Comparison of ENCODE assay signal across 10 cellular contexts in genomic region chr11:1881442-1882264, GRCh38. TPM values are rescaled to one million over a fixed set of nuclear protein-coding genes. Genes with fewer than 3 reads are reported as not detected.
DNase-seq lines count a peak whose midpoint lies in the region; ATAC-seq, FAIRE-seq and TF ChIP-seq lines count a peak whose summit lies in the region.
"Had no signal": no experiment of that assay in that cellular context is flagged by ENCODE, and none has a peak within 500 bp of the region (broad histone marks: within the 10 kb centered on the region; RNA-seq: fewer than 3 reads in every experiment).

No MANE protein-coding gene starts in this region.

- H3K9me3 ChIP-seq in GM12878 (replicated peaks; ENCODE audit: control insufficient read depth, insufficient read depth, low read length) (no peaks in the 10 kb centered on the region), vagina (no peaks in the 10 kb centered on the region)

- TF ChIP-seq POLR2A in GM12878 (IDR thresholded peaks at IDR 0.05; ENCODE audit: low read depth, low read length) (no peak), vagina (IDR thresholded peaks at IDR 0.05) (no peak)

- no peak overlapping the region for H2AFZ ChIP-seq in GM12878 (ENCODE audit: control insufficient read depth, low read depth, low read length)

- H3K27ac Mint-ChIP-seq in naive B cell = peak overlapping the region in 5 of 6 donors; percentile 32 to 90 (median 46)

- no peak for TF ChIP-seq RAD21 in GM12878 (IDR thresholded peaks at IDR 0.05; ENCODE audit: insufficient read depth, low read depth, low read length)

- no peaks in the 10 kb centered on the region for H3K36me3 Mint-ChIP-seq in naive B cell

- no peak overlapping the region for H3K4me2 ChIP-seq in GM12878 (ENCODE audit: control insufficient read depth, insufficient read depth)

- TF ChIP-seq CTCF in GM12878 (IDR thresholded peaks at IDR 0.05 in 2 of 3, conservative IDR thresholded peaks at IDR 0.05 in 1 of 3; ENCODE audit: control insufficient read depth in 2 of 3, extremely low read depth in 1 of 3, insufficient read depth in 1 of 3, low read depth in 3 of 3, low read length in 3 of 3) (no peak), vagina (IDR thresholded peaks at IDR 0.05) (no peak)

- H3K4me3 ChIP-seq in GM12878 = no peak overlapping the region
- no peak overlapping the region for H3K4me3 ChIP-seq in vagina

- H3K4me1 ChIP-seq in GM12878 (ENCODE audit: control insufficient read depth, insufficient read depth, low read length) = no peaks in the 10 kb centered on the region; the same call in 1 of the 2 replicates
- H3K4me1 ChIP-seq in vagina = peaks cover 64% of the 10 kb centered on the region

- H4K20me1 ChIP-seq in GM12878 (ENCODE audit: control insufficient read depth, insufficient read depth) = peaks cover 5% of the 10 kb centered on the region; the same call in 1 of the 2 replicates

- POLR2A ChIA-PET in GM12878 (lab: Charles Lee) = interaction anchor here (0.6 kb wide), 1 partner anchor 11 kb away, joined by 3 read pairs; no protein-coding TSS in a partner anchor

- no peaks in the 10 kb centered on the region for H3K27me3 Mint-ChIP-seq in naive B cell

- H3K27me3 ChIP-seq in GM12878 (replicated peaks in 1 of 2; ENCODE audit: control insufficient read depth in 2 of 2, insufficient read depth in 2 of 2, low read length in 1 of 2) (no peaks in the 10 kb centered on the region), vagina (no peaks in the 10 kb centered on the region)

- RAD21 ChIA-PET in GM12878 (lab: Charles Lee; ENCODE audit: unreplicated experiment) = interaction anchor here (0.6 to 2.0 kb wide), 15 partner anchors 15 to 558 kb away, joined by 3 to 10 read pairs (median 4); partner anchors contain the start of genes H19, MRPL23 and TNNI2

- peak overlapping the region in 5 of 8 donors; percentile 47 to 61 (median 54) for H3K4me3 Mint-ChIP-seq in naive B cell

- FAIRE-seq in GM12878 (lab: Jason Lieb, UNC) = no peak
- FAIRE-seq: urothelium cell line had no signal

- H3K36me3 ChIP-seq in GM12878 (ENCODE audit: control insufficient read depth in 2 of 2, insufficient read depth in 2 of 2, low read length in 1 of 2) (peaks cover 21 to 41% of the 10 kb centered on the region in 2 experiments), vagina (peaks cover 0 to 26% of the 10 kb centered on the region in 2 donors)

- CTCF ChIA-PET in GM12878 (lab: Yijun Ruan, JAX) = interaction anchor here (0.6 to 1.9 kb wide), 28 partner anchors 11 to 519 kb away, joined by 3 to 23 read pairs (median 4); partner anchors contain the start of genes LSP1 and TSSC4

- intact Hi-C loops in GM12878 (cut with micrococcal nuclease; ENCODE audit: unreplicated experiment) = loop anchor here (2.0 kb wide), 1 partner anchor 269 kb away; no protein-coding TSS in a partner anchor
- intact Hi-C loops in vagina (cut with DNase I) = loop anchor here (5.0 kb wide), 1 partner anchor 271 kb away; no protein-coding TSS in a partner anchor

- ATAC-seq in GM12878 (peak; percentile 15), naive B cell (ENCODE audit: low read depth in 2 of 2) (peak; percentile 58 to 66), GM21619 (IDR thresholded peaks at IDR 0.05; ENCODE audit: unreplicated experiment) (no peak)

- no peaks in the 10 kb centered on the region; the same call in 1 of the 2 replicates for H3K79me2 ChIP-seq in GM12878 (ENCODE audit: control insufficient read depth, insufficient read depth, low read length)

- H3K4me1 Mint-ChIP-seq in naive B cell = peaks cover 18 to 49% (median 39%) of the 10 kb centered on the region in 3 donors

- no peak for TF ChIP-seq EP300 in GM12878 (IDR thresholded peaks at IDR 0.05; ENCODE audit: borderline replicate concordance in 1 of 2, control insufficient read depth in 1 of 2, low read depth in 2 of 2, low read length in 2 of 2)

- WGBS in GM12878 (ENCODE audit: insufficient coverage, insufficient replicate concordance, low lambda C conversion rate, missing lambda C conversion rate) = 79% methylated on average over 32 of the region's 43 CpGs

- H3K9me3 Mint-ChIP-seq in naive B cell = no peaks in the 10 kb centered on the region

- peak; percentile 6 for DNase-seq in activated gamma-delta T cell treated with Interleukin-2 at 50 U/mL for 16 hours
- DNase-seq in activated gamma-delta T cell (lab: John Stamatoyannopoulos, UW) = no peak
- no peak for DNase-seq in GM12878 (ENCODE audit: low read depth, low spot score)
- DNase-seq in naive B cell = peak; percentile 29
- no peak for DNase-seq in vagina (ENCODE audit: extremely low spot score in 2 of 2)
- no peak for DNase-seq in NCI-H69 (lab: John Stamatoyannopoulos, UW)
- no peak for DNase-seq in mucosa of gallbladder (ENCODE audit: low spot score)

- in situ Hi-C loops in GM12878 (cut with MboI) = loop anchor here (5.0 kb wide), 1 partner anchor 36 kb away; the partner anchor contains the start of gene TNNT3

- no TSS peak for BruUV-seq in GM12878 (replicated peaks; lab: Mats Ljungman, UMichigan)

- H3K9ac ChIP-seq in GM12878 (ENCODE audit: control insufficient read depth, insufficient read depth, low read length) = no peak overlapping the region

- SMC1A ChIA-PET in GM12878 (lab: Charles Lee; ENCODE audit: uncharacterized antibody, unreplicated experiment) = interaction anchor here (0.6 to 2.0 kb wide), 4 partner anchors 16 to 31 kb away, joined by 3 to 7 read pairs (median 4); partner anchors contain the start of gene LSP1

- H3K27ac ChIP-seq in GM12878 (ENCODE audit: control insufficient read depth, insufficient read depth) = no peak overlapping the region
- H3K27ac ChIP-seq in vagina = peak overlapping the region; percentile 96

RNA-seq across cellular contexts. Expression of gene PRR33, which starts 10.0 kb away (rescaled TPM):
- total RNA-seq in GM12878 (2013; cell fraction: nucleolus; rRNA removed) = not detected in 2 replicates
- total RNA-seq in GM12878 (2014; rRNA removed) (not detected in 2 replicates), GM12878 (2014; rRNA removed; fragmentation: Illumina TruSeq; extraction: Trizol) (not detected in 2 replicates), GM12878 (2021) (not detected in 2 replicates), vagina (not detected), mucosa of gallbladder (not detected)
- 3.0 TPM for polyA plus RNA-seq in GM12878 (2011; ENCODE audit: low read depth)
- polyA plus RNA-seq in GM12878 (2011; rRNA removed) (not detected in 2 replicates), GM12878 (2014; fragmentation: Illumina TruSeq; extraction: Trizol) (not detected in 2 replicates), GM12878 (2014; fragmentation: Nextera tagmentation; extraction: Ambion mirVana) (under 1 TPM in 1 of 2 experiments, not detected in 1; 0.02 TPM), GM12878 (2014; rRNA removed) (0.03 TPM in 2 replicates), GM12878 (2016; fragmentation: Nextera tagmentation; extraction: Ambion mirVana) (1 to 10 TPM in 1 of 2 experiments, under 1 TPM in 1; 0.74 to 1.0 TPM), naive B cell (ENCODE audit: low read depth in 6 of 6) (under 1 TPM in 4 of 6 donors, not detected in 2; 0.08 to 0.44 (median 0.16) TPM)
- 0.01 TPM in 1 of 2 replicates, not detected in the other for polyA plus RNA-seq in GM12878 (2011; cell fraction: cytosol; rRNA removed)
- polyA plus RNA-seq in GM12878 (2011; cell fraction: nucleus; rRNA removed) = not detected in 2 replicates
- 6.1 and 10.8 TPM in 2 replicates for polyA plus RNA-seq in GM12878 (2012)
- not detected in 2 replicates for polyA minus RNA-seq in GM12878 (2011; rRNA and poly(A)+ RNA removed)
- polyA minus RNA-seq in GM12878 (2011; cell fraction: cytosol; rRNA and poly(A)+ RNA removed) = not detected in 2 replicates
- not detected in 2 replicates for polyA minus RNA-seq in GM12878 (2011; cell fraction: nucleus; rRNA and poly(A)+ RNA removed)
- total RNA-seq: NCI-H460 had no signal

RNA-seq across cellular contexts. Expression of gene LSP1, which starts 28.8 kb away (rescaled TPM):
- 108 and 116 TPM in 2 replicates for total RNA-seq in GM12878 (2013; cell fraction: nucleolus; rRNA removed)
- total RNA-seq in GM12878 (2014; rRNA removed) (374 and 409 TPM in 2 replicates), GM12878 (2014; rRNA removed; fragmentation: Illumina TruSeq; extraction: Trizol) (152 and 171 TPM in 2 replicates), GM12878 (2021) (478 and 488 TPM in 2 replicates), vagina (32.7 TPM), mucosa of gallbladder (43.1 TPM)
- 194 TPM for polyA plus RNA-seq in GM12878 (2011; ENCODE audit: low read depth)
- polyA plus RNA-seq in GM12878 (2011; rRNA removed) (156 and 283 TPM in 2 replicates), GM12878 (2014; fragmentation: Illumina TruSeq; extraction: Trizol) (109 and 328 TPM in 2 replicates), GM12878 (2014; fragmentation: Nextera tagmentation; extraction: Ambion mirVana) (10 to 100 TPM; 19.2 to 34.2 TPM), GM12878 (2014; rRNA removed) (411 and 535 TPM in 2 replicates), GM12878 (2016; fragmentation: Nextera tagmentation; extraction: Ambion mirVana) (100 to 1,000 TPM; 442 to 487 TPM), naive B cell (ENCODE audit: low read depth in 6 of 6) (100 to 1,000 TPM; 342 to 587 (median 422) TPM)
- polyA plus RNA-seq in GM12878 (2011; cell fraction: cytosol; rRNA removed) = 242 and 323 TPM in 2 replicates
- polyA plus RNA-seq in GM12878 (2011; cell fraction: nucleus; rRNA removed) = 182 and 199 TPM in 2 replicates
- 365 and 472 TPM in 2 replicates for polyA plus RNA-seq in GM12878 (2012)
- 57.7 and 106 TPM in 2 replicates for polyA minus RNA-seq in GM12878 (2011; rRNA and poly(A)+ RNA removed)
- polyA minus RNA-seq in GM12878 (2011; cell fraction: cytosol; rRNA and poly(A)+ RNA removed) = 52.5 and 54.1 TPM in 2 replicates
- polyA minus RNA-seq in GM12878 (2011; cell fraction: nucleus; rRNA and poly(A)+ RNA removed) = 14.3 and 28.3 TPM in 2 replicates
- total RNA-seq: NCI-H460 had no signal

RNA-seq across cellular contexts. Expression of gene TNNT3, which starts 37.9 kb away (rescaled TPM):
- 23.0 and 26.1 TPM in 2 replicates for total RNA-seq in GM12878 (2013; cell fraction: nucleolus; rRNA removed)
- total RNA-seq in GM12878 (2014; rRNA removed) = not detected in 2 replicates
- total RNA-seq in GM12878 (2014; rRNA removed; fragmentation: Illumina TruSeq; extraction: Trizol) = not detected in 2 replicates
- total RNA-seq in GM12878 (2021) = not detected in 2 replicates
- polyA plus RNA-seq in GM12878 (2011; ENCODE audit: low read depth) = 1.0 TPM
- polyA plus RNA-seq in GM12878 (2011; rRNA removed) = 0.39 and 0.50 TPM in 2 replicates
- polyA plus RNA-seq in GM12878 (2011; cell fraction: cytosol; rRNA removed) = 0.24 and 0.27 TPM in 2 replicates
- 6.6 and 8.8 TPM in 2 replicates for polyA plus RNA-seq in GM12878 (2011; cell fraction: nucleus; rRNA removed)
- 2.7 and 2.9 TPM in 2 replicates for polyA plus RNA-seq in GM12878 (2012)
- 0.40 TPM in 1 of 2 replicates, not detected in the other for polyA plus RNA-seq in GM12878 (2014; fragmentation: Illumina TruSeq; extraction: Trizol)
- polyA plus RNA-seq in GM12878 (2014; fragmentation: Nextera tagmentation; extraction: Ambion mirVana) = not detected
- polyA plus RNA-seq in GM12878 (2014; rRNA removed) = not detected in 2 replicates
- not detected for polyA plus RNA-seq in GM12878 (2016; fragmentation: Nextera tagmentation; extraction: Ambion mirVana)
- polyA minus RNA-seq in GM12878 (2011; rRNA and poly(A)+ RNA removed) = 0.29 TPM in 1 of 2 replicates, not detected in the other
- not detected in 2 replicates for polyA minus RNA-seq in GM12878 (2011; cell fraction: cytosol; rRNA and poly(A)+ RNA removed)
- 0.38 and 0.60 TPM in 2 replicates for polyA minus RNA-seq in GM12878 (2011; cell fraction: nucleus; rRNA and poly(A)+ RNA removed)
- polyA plus RNA-seq in naive B cell (ENCODE audit: low read depth in 6 of 6) = under 1 TPM in 2 of 6 donors, not detected in 4; 0.43 to 0.92 TPM
- total RNA-seq in vagina = 20.4 TPM
- total RNA-seq in mucosa of gallbladder = 1.5 TPM
- total RNA-seq: NCI-H460 had no signal

RNA-seq across cellular contexts. Expression of gene TNNI2, which starts 42.9 kb away (rescaled TPM):
- total RNA-seq in GM12878 (2013; cell fraction: nucleolus; rRNA removed) = not detected in 2 replicates
- 0.76 and 0.79 TPM in 2 replicates for total RNA-seq in GM12878 (2014; rRNA removed)
- total RNA-seq in GM12878 (2014; rRNA removed; fragmentation: Illumina TruSeq; extraction: Trizol) = 0.37 TPM in 1 of 2 replicates, not detected in the other
- total RNA-seq in GM12878 (2021) = 0.38 and 0.61 TPM in 2 replicates
- not detected for polyA plus RNA-seq in GM12878 (2011; ENCODE audit: low read depth)
- 0.35 TPM in 1 of 2 replicates, not detected in the other for polyA plus RNA-seq in GM12878 (2011; rRNA removed)
- polyA plus RNA-seq in GM12878 (2011; cell fraction: cytosol; rRNA removed) = 0.17 and 0.24 TPM in 2 replicates
- 0.57 and 0.87 TPM in 2 replicates for polyA plus RNA-seq in GM12878 (2011; cell fraction: nucleus; rRNA removed)
- polyA plus RNA-seq in GM12878 (2012) = 0.72 and 0.80 TPM in 2 replicates
- not detected in 2 replicates for polyA plus RNA-seq in GM12878 (2014; fragmentation: Illumina TruSeq; extraction: Trizol)
- under 1 TPM; 0.14 to 0.33 TPM for polyA plus RNA-seq in GM12878 (2014; fragmentation: Nextera tagmentation; extraction: Ambion mirVana)
- polyA plus RNA-seq in GM12878 (2014; rRNA removed) = 0.37 and 0.56 TPM in 2 replicates
- not detected for polyA plus RNA-seq in GM12878 (2016; fragmentation: Nextera tagmentation; extraction: Ambion mirVana)
- 1.1 TPM in 1 of 2 replicates, not detected in the other for polyA minus RNA-seq in GM12878 (2011; rRNA and poly(A)+ RNA removed)
- not detected in 2 replicates for polyA minus RNA-seq in GM12878 (2011; cell fraction: cytosol; rRNA and poly(A)+ RNA removed)
- not detected in 2 replicates for polyA minus RNA-seq in GM12878 (2011; cell fraction: nucleus; rRNA and poly(A)+ RNA removed)
- polyA plus RNA-seq in naive B cell (ENCODE audit: low read depth in 6 of 6) = 10 to 100 TPM in 2 of 6 donors, 1 to 10 TPM in 4; 3.9 to 12.2 (median 7.2) TPM
- not detected for total RNA-seq in vagina
- total RNA-seq in mucosa of gallbladder = 73.7 TPM
- total RNA-seq: NCI-H460 had no signal

RNA-seq across cellular contexts. Expression of gene SYT8, which starts 46.9 kb away (rescaled TPM):
- total RNA-seq in GM12878 (2013; cell fraction: nucleolus; rRNA removed) = not detected in 2 replicates
- total RNA-seq in GM12878 (2014; rRNA removed) (not detected in 2 replicates), GM12878 (2014; rRNA removed; fragmentation: Illumina TruSeq; extraction: Trizol) (not detected in 2 replicates), GM12878 (2021) (0.19 TPM in 1 of 2 replicates, not detected in the other), vagina (1.2 TPM), mucosa of gallbladder (218 TPM)
- polyA plus RNA-seq in GM12878 (2011; ENCODE audit: low read depth) = 0.16 TPM
- polyA plus RNA-seq in GM12878 (2011; rRNA removed) (not detected in 2 replicates), GM12878 (2014; fragmentation: Illumina TruSeq; extraction: Trizol) (not detected in 2 replicates), GM12878 (2014; fragmentation: Nextera tagmentation; extraction: Ambion mirVana) (not detected), GM12878 (2014; rRNA removed) (0.44 TPM in 1 of 2 replicates, not detected in the other), GM12878 (2016; fragmentation: Nextera tagmentation; extraction: Ambion mirVana) (not detected), naive B cell (ENCODE audit: low read depth in 6 of 6) (not detected)
- polyA plus RNA-seq in GM12878 (2011; cell fraction: cytosol; rRNA removed) = 0.09 TPM in 1 of 2 replicates, not detected in the other
- 1.3 and 1.4 TPM in 2 replicates for polyA plus RNA-seq in GM12878 (2011; cell fraction: nucleus; rRNA removed)
- 0.16 and 0.46 TPM in 2 replicates for polyA plus RNA-seq in GM12878 (2012)
- not detected in 2 replicates for polyA minus RNA-seq in GM12878 (2011; rRNA and poly(A)+ RNA removed)
- not detected in 2 replicates for polyA minus RNA-seq in GM12878 (2011; cell fraction: cytosol; rRNA and poly(A)+ RNA removed)
- 0.19 TPM in 1 of 2 replicates, not detected in the other for polyA minus RNA-seq in GM12878 (2011; cell fraction: nucleus; rRNA and poly(A)+ RNA removed)
- total RNA-seq: NCI-H460 had no signal

Comparison
In these comparisons a context has a peak if more than half of its experiments do, and no peak if none do; other contexts are left out.
1. DNase-seq: peak in activated gamma-delta T cell treated with Interleukin-2 at 50 U/mL for 16 hours (single experiment) and naive B cell (single experiment); none in activated gamma-delta T cell (single experiment), GM12878 (single experiment), vagina (0 of 2), NCI-H69 (single experiment) and mucosa of gallbladder (single experiment).